14 cellular contexts compared by ENCODE assay signal in genomic region chr7:43761382-43761781, GRCh38. TPM values are rescaled to one million over a fixed set of nuclear protein-coding genes. Genes with fewer than 3 reads are reported as not detected.
DNase-seq lines count a peak whose midpoint lies in the region; ATAC-seq and TF ChIP-seq lines count a peak whose summit lies in the region.
"Had no signal": no experiment of that assay in that cellular context is flagged by ENCODE, and none has a peak within 500 bp of the region (broad histone marks: within the 10 kb centered on the region; RNA-seq: fewer than 3 reads in every experiment).

No MANE protein-coding gene starts in this region.

- 93 to 100% methylated on average over 1 of the region's 1 CpG for WGBS in esophagus squamous epithelium, 2 donors

- H3K4me1 ChIP-seq in breast epithelium: peaks cover 0 to 8% of the 10 kb centered on the region in 2 donors
- peaks cover 35 to 84% (median 36%) of the 10 kb centered on the region in 3 donors for H3K4me1 ChIP-seq in esophagus squamous epithelium

- H3K27me3 ChIP-seq in breast epithelium (no peaks in the 10 kb centered on the region), esophagus squamous epithelium (no peaks in the 10 kb centered on the region)
- H3K27me3 ChIP-seq: BE2C had no signal

- no peaks in the 10 kb centered on the region for H3K36me3 ChIP-seq in breast epithelium
- H3K36me3 ChIP-seq in esophagus squamous epithelium: no peaks in the 10 kb centered on the region
- H3K36me3 ChIP-seq: BE2C had no signal

- H3K4me3 ChIP-seq in breast epithelium (no peak overlapping the region), esophagus squamous epithelium (no peak overlapping the region)

- POLR2A ChIA-PET in MCF 10A (lab: Yijun Ruan, JAX): interaction anchor here (0.6 to 11.8 kb wide), 9 partner anchors 15 to 183 kb away, joined by 3 to 188 read pairs (median 6); partner anchors contain the start of genes COA1 and STK17A
- POLR2A ChIA-PET in activated CD8-positive, alpha-beta T cell treated with anti-CD3 and anti-CD28 coated beads, Interleukin-2, amount 10 ng/mL, durations not matched to agents 7 days and 5 days (lab: Charles Lee): no interaction called here

- H3K4me1 Mint-ChIP-seq in MCF 10A (ENCODE audit: insufficient read depth, unreplicated experiment) (peaks cover 52% of the 10 kb centered on the region), T-helper 17 cell (peaks cover 40% of the 10 kb centered on the region)
- peaks cover 45% of the 10 kb centered on the region for H3K4me1 Mint-ChIP-seq in activated CD8-positive, alpha-beta T cell treated with anti-CD3 and anti-CD28 coated beads, Interleukin-2, amount 10 ng/mL, durations not matched to agents 7 days and 5 days (ENCODE audit: low read depth)

- DNase-seq in MCF 10A (ENCODE audit: unreplicated experiment) (no peak), breast epithelium (ENCODE audit: low spot score in 2 of 2) (no peak), T-helper 17 cell (no peak), esophagus squamous epithelium (lab: John Stamatoyannopoulos, UW) (no peak), iPS-NIHi7 (ENCODE audit: extremely low spot score) (no peak), dermis blood vessel endothelial cell (no peak)
- DNase-seq in activated CD8-positive, alpha-beta T cell treated with anti-CD3 and anti-CD28 coated beads, Interleukin-2, amount 10 ng/mL, durations not matched to agents 7 days and 5 days: no peak
- DNase-seq: BE2C; CD4-positive, alpha-beta memory T cell; DMS79; GOT3; H9 had no signal

- H3K9me3 ChIP-seq in breast epithelium (no peaks in the 10 kb centered on the region), T-helper 17 cell (ENCODE audit: control insufficient read depth, low read length, poor library complexity, severe bottlenecking) (no peaks in the 10 kb centered on the region), esophagus squamous epithelium (no peaks in the 10 kb centered on the region)
- H3K9me3 ChIP-seq: BE2C had no signal

- H3K27ac Mint-ChIP-seq in MCF 10A (ENCODE audit: low read depth, unreplicated experiment) (peak overlapping the region; percentile 40), T-helper 17 cell (peak overlapping the region; percentile 69)
- no peak overlapping the region for H3K27ac Mint-ChIP-seq in activated CD8-positive, alpha-beta T cell treated with anti-CD3 and anti-CD28 coated beads, Interleukin-2, amount 10 ng/mL, durations not matched to agents 7 days and 5 days
- H3K27ac Mint-ChIP-seq: H9 had no signal

- H3K27me3 Mint-ChIP-seq in MCF 10A (ENCODE audit: insufficient read depth, unreplicated experiment) (no peaks in the 10 kb centered on the region), T-helper 17 cell (peaks cover 8% of the 10 kb centered on the region)
- peaks cover 4% of the 10 kb centered on the region for H3K27me3 Mint-ChIP-seq in activated CD8-positive, alpha-beta T cell treated with anti-CD3 and anti-CD28 coated beads, Interleukin-2, amount 10 ng/mL, durations not matched to agents 7 days and 5 days (ENCODE audit: low read depth)
- H3K27me3 Mint-ChIP-seq: CD4-positive, alpha-beta memory T cell had no signal

- no peaks in the 10 kb centered on the region for H3K9me3 Mint-ChIP-seq in MCF 10A (ENCODE audit: unreplicated experiment)
- H3K9me3 Mint-ChIP-seq in activated CD8-positive, alpha-beta T cell treated with anti-CD3 and anti-CD28 coated beads, Interleukin-2, amount 10 ng/mL, durations not matched to agents 7 days and 5 days (ENCODE audit: insufficient read depth): no peaks in the 10 kb centered on the region
- H3K9me3 Mint-ChIP-seq: CD4-positive, alpha-beta memory T cell; H9 had no signal

- intact Hi-C loops in MCF 10A (cut with micrococcal nuclease): no loop called here
- intact Hi-C loops in breast epithelium (cut with DNase I; ENCODE audit: low total_unique reads): no loop called here
- intact Hi-C loops in esophagus squamous epithelium (cut with DNase I): no loop called here

- H3K36me3 Mint-ChIP-seq in MCF 10A (ENCODE audit: insufficient read depth, unreplicated experiment) (peaks cover 13% of the 10 kb centered on the region), T-helper 17 cell (ENCODE audit: low read depth) (no peaks in the 10 kb centered on the region)
- peaks cover 5% of the 10 kb centered on the region for H3K36me3 Mint-ChIP-seq in activated CD8-positive, alpha-beta T cell treated with anti-CD3 and anti-CD28 coated beads, Interleukin-2, amount 10 ng/mL, durations not matched to agents 7 days and 5 days (ENCODE audit: low read depth)

- TF ChIP-seq POLR2A in breast epithelium (IDR thresholded peaks at IDR 0.05) (no peak), esophagus squamous epithelium (IDR thresholded peaks at IDR 0.05) (no peak)

- CTCF ChIA-PET in MCF 10A (lab: Yijun Ruan, JAX): interaction anchor here (0.9 to 1.1 kb wide), 4 partner anchors 28 to 179 kb away, joined by 3 to 6 read pairs (median 4); no protein-coding TSS in a partner anchor
- CTCF ChIA-PET in activated CD8-positive, alpha-beta T cell treated with anti-CD3 and anti-CD28 coated beads, Interleukin-2, amount 10 ng/mL, durations not matched to agents 7 days and 5 days (lab: Charles Lee): interaction anchor here (1.3 to 1.5 kb wide), 2 partner anchors 78 to 179 kb away, joined by 4 read pairs; partner anchors contain the start of gene STK17A

- TF ChIP-seq CTCF in MCF 10A (IDR thresholded peaks at IDR 0.05; ENCODE audit: unreplicated experiment) (no peak), breast epithelium (IDR thresholded peaks at IDR 0.05) (no peak), esophagus squamous epithelium (IDR thresholded peaks at IDR 0.05) (no peak)

- H3K27ac ChIP-seq in breast epithelium: no peak overlapping the region
- H3K27ac ChIP-seq in esophagus squamous epithelium: peak overlapping the region in 3 of 4 donors; percentile 35 to 94 (median 85)
- H3K27ac ChIP-seq: C4-2B, HL-60 had no signal

- H3K4me3 Mint-ChIP-seq in MCF 10A (ENCODE audit: unreplicated experiment) (no peak overlapping the region), T-helper 17 cell (no peak overlapping the region)
- no peak overlapping the region for H3K4me3 Mint-ChIP-seq in activated CD8-positive, alpha-beta T cell treated with anti-CD3 and anti-CD28 coated beads, Interleukin-2, amount 10 ng/mL, durations not matched to agents 7 days and 5 days
- H3K4me3 Mint-ChIP-seq: H9 had no signal

- no peak for ATAC-seq in T-helper 17 cell
- ATAC-seq in activated CD8-positive, alpha-beta T cell treated with anti-CD3 and anti-CD28 coated beads, Interleukin-2, amount 10 ng/mL, durations not matched to agents 7 days and 5 days: no peak

- no TSS peak for BruUV-seq in MCF 10A (replicated peaks; lab: Mats Ljungman, UMichigan)

RNA-seq across cellular contexts. Expression of gene BLVRA, which starts 2.9 kb away (rescaled TPM):
- total RNA-seq in MCF 10A (2022) (41.2 and 46.0 TPM in 2 replicates), breast epithelium (10 to 100 TPM; 56.9 to 80.6 (median 62.9) TPM), T-helper 17 cell (10 to 100 TPM; 26.2 to 29.7 TPM), esophagus squamous epithelium (10 to 100 TPM; 34.2 to 83.2 (median 60.4) TPM), dermis blood vessel endothelial cell (22.8 and 32.0 TPM in 2 replicates)
- total RNA-seq in activated CD8-positive, alpha-beta T cell treated with anti-CD3 and anti-CD28 coated beads, Interleukin-2, amount 10 ng/mL, durations not matched to agents 7 days and 5 days: 10 to 100 TPM; 25.7 to 29.2 TPM

RNA-seq across cellular contexts. Expression of gene COA1, which starts 32.1 kb away (rescaled TPM):
- 65.5 and 68.5 TPM in 2 replicates for total RNA-seq in MCF 10A (2022)
- 10 to 100 TPM; 39.0 to 94.3 (median 91.4) TPM for total RNA-seq in breast epithelium
- total RNA-seq in T-helper 17 cell: 10 to 100 TPM; 51.1 to 55.0 TPM
- 10 to 100 TPM; 20.5 to 59.1 (median 42.3) TPM for total RNA-seq in esophagus squamous epithelium
- total RNA-seq in activated CD8-positive, alpha-beta T cell treated with anti-CD3 and anti-CD28 coated beads, Interleukin-2, amount 10 ng/mL, durations not matched to agents 7 days and 5 days: 10 to 100 TPM; 52.0 to 52.7 TPM
- total RNA-seq in dermis blood vessel endothelial cell: 37.2 and 47.3 TPM in 2 replicates

Comparison
In these comparisons a context has a peak if more than half of its experiments do, and no peak if none do; other contexts are left out.
1. H3K27ac ChIP-seq: peak in esophagus squamous epithelium (3 of 4); none in breast epithelium (0 of 2).